Comparison of ENCODE assay signal across 10 cellular contexts in genomic region chr2:98749053-98749450, GRCh38. TPM values are rescaled to one million over a fixed set of nuclear protein-coding genes. Genes with fewer than 3 reads are reported as not detected.
DNase-seq lines count a peak whose midpoint lies in the region; ATAC-seq and TF ChIP-seq lines count a peak whose summit lies in the region.
"Had no signal": no experiment of that assay in that cellular context is flagged by ENCODE, and none has a peak within 500 bp of the region (broad histone marks: within the 10 kb centered on the region; RNA-seq: fewer than 3 reads in every experiment).

No MANE protein-coding gene starts in this region.

- ATAC-seq in HG02610 (IDR thresholded peaks at IDR 0.05; ENCODE audit: unreplicated experiment) (peak; percentile 54), lower lobe of right lung (peak; percentile 69 to 91), GM21576 (IDR thresholded peaks at IDR 0.05; ENCODE audit: unreplicated experiment) (no peak)

- intact Hi-C loops in lower lobe of right lung (cut with DNase I), result no loop called here

- H3K4me3 ChIP-seq in lower lobe of right lung, result no peak overlapping the region
- H3K4me3 ChIP-seq: dorsolateral prefrontal cortex had no signal

- H3K9me3 ChIP-seq in lower lobe of right lung, result no peaks in the 10 kb centered on the region

- DNase-seq in CD1c-positive myeloid dendritic cell (ENCODE audit: extremely low spot score) (peak; percentile 92), SKM-1 treated with dmso at 0.1 percent for 144 hours (lab: John Stamatoyannopoulos, UW; ENCODE audit: unreplicated experiment) (peak; percentile 90), lower lobe of right lung (no peak), HT-29 (ENCODE audit: low spot score) (no peak), HuH-7.5 (ENCODE audit: low spot score) (no peak), ureter (ENCODE audit: low spot score) (no peak)
- DNase-seq: dorsolateral prefrontal cortex; stimulated activated naive CD4-positive, alpha-beta T cell treated with Interleukin-2 at 50 U/mL for 16 hours had no signal

- H3K4me1 ChIP-seq in lower lobe of right lung, result peaks cover 14% of the 10 kb centered on the region

- no peak overlapping the region for H3K27ac ChIP-seq in lower lobe of right lung

- H3K36me3 ChIP-seq in lower lobe of right lung, result no peaks in the 10 kb centered on the region

- no peak for TF ChIP-seq CTCF in lower lobe of right lung (IDR thresholded peaks at IDR 0.05)

- no peaks in the 10 kb centered on the region for H3K27me3 ChIP-seq in lower lobe of right lung (ENCODE audit: low read depth)
- H3K27me3 ChIP-seq: dorsolateral prefrontal cortex had no signal

RNA-seq across cellular contexts. Expression of gene MGAT4A, which starts 18.1 kb away (rescaled TPM):
- total RNA-seq in lower lobe of right lung, result 82.0 TPM
- total RNA-seq in HT-29 (2014; rRNA removed; shearing (Covaris generic)), result 0.91 and 3.1 TPM in 2 replicates
- total RNA-seq in ureter, result 63.8 TPM

Comparison
In these comparisons a context has a peak if more than half of its experiments do, and no peak if none do; other contexts are left out.
1. DNase-seq: peak in CD1c-positive myeloid dendritic cell (single experiment) and SKM-1 treated with dmso at 0.1 percent for 144 hours (single experiment); none in lower lobe of right lung (single experiment), HT-29 (single experiment), HuH-7.5 (single experiment) and ureter (single experiment).
2. RNA of gene MGAT4A, which starts 18.1 kb away (total RNA-seq): 82.0 TPM in lower lobe of right lung (single experiment) and 63.8 TPM in ureter (single experiment); 0.91 to 3.1 TPM in HT-29; every median in the first group is over 10 times any median in the second.